In the genomic region with DNA sequence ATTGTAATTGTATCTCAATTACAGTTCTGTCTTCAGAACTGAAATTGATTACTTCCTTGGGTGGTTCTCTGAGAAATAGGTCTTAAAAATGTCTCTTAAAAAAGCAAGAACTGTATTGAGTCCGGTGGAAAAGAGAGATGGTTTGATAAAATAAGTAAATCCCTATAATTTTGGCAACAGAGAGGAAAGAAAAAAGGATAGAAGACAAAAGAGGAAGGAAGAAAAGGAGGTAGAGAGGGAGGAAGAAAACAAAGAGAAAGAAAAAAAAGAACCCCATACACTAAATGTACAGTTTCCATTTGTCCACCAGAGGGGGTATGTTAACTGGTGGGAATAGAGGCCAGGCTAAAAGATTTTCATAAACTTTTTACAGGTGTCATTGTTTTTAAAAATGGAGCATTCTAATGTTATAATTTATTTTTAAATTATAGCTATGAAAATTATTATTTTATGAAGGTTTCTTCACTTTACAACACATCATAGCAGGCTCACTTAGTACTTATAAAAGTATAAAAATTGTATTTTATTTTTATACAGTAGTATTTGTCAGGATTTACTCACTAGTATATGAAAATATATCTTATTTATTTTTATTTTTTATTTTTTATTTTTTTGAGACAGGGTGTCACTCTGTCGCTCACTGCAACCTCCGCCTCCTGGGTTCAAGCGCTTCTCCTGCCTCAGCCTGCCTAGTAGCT, we compare ENCODE assay signal across 8 cellular contexts. TPM values are rescaled to one million over a fixed set of nuclear protein-coding genes. Genes with fewer than 3 reads are reported as not detected.
A peak's percentile ranks its signal among the peaks of the same experiment; 100 is the strongest.
DNase-seq lines count a peak whose midpoint lies in the region; ATAC-seq and TF ChIP-seq lines count a peak whose summit lies in the region.

No MANE protein-coding gene starts in this region.

- H4K20me1 ChIP-seq in BLaER1: no peaks in the 10 kb centered on the region

- no peak overlapping the region for H3K9ac ChIP-seq in BLaER1

- no peak for TF ChIP-seq POLR2A in right lobe of liver (IDR thresholded peaks at IDR 0.05)

- H3K36me3 ChIP-seq in BLaER1 (no peaks in the 10 kb centered on the region), ascending aorta (no peaks in the 10 kb centered on the region), right lobe of liver (no peaks in the 10 kb centered on the region)

- H3K27ac ChIP-seq in BLaER1 (peak overlapping the region; percentile 23; the same call in 1 of the 2 replicates), ascending aorta (no peak overlapping the region), right lobe of liver (no peak overlapping the region)

- no peaks in the 10 kb centered on the region for H3K27me3 ChIP-seq in BLaER1
- no peaks in the 10 kb centered on the region for H3K27me3 ChIP-seq in ascending aorta
- no peaks in the 10 kb centered on the region for H3K27me3 ChIP-seq in right lobe of liver

- intact Hi-C loops in ascending aorta (cut with DNase I) (loop anchor here (1.0 to 10.0 kb wide), 3 partner anchors 68 to 376 kb away; no protein-coding TSS in a partner anchor), right lobe of liver (cut with DNase I) (no loop called here)

- DNase-seq in HCEC 1CT (peak; percentile 42), NCI-H510A treated with DMSO at 0.1 percent for 48 hours (lab: John Stamatoyannopoulos, UW) (peak; percentile 78), ascending aorta (ENCODE audit: low spot score in 2 of 2) (no peak), right lobe of liver (no peak), anterior cingulate cortex (lab: John Stamatoyannopoulos, UW) (no peak)

- H3K4me1 ChIP-seq in BLaER1 (peaks cover 39% of the 10 kb centered on the region), ascending aorta (no peaks in the 10 kb centered on the region), right lobe of liver (no peaks in the 10 kb centered on the region)

- H3K4me2 ChIP-seq in BLaER1: peak overlapping the region; percentile 48

- TF ChIP-seq CTCF in ascending aorta (IDR thresholded peaks at IDR 0.05): peak; percentile 31 to 77 (median 75)
- peak; percentile 59 to 85 (median 82) for TF ChIP-seq CTCF in right lobe of liver (IDR thresholded peaks at IDR 0.05)

- WGBS in right lobe of liver (ENCODE audit: insufficient coverage, low coverage, low lambda C conversion rate, missing lambda C conversion rate): 73% methylated on average over 4 of the region's 4 CpGs

- no peak for ATAC-seq in right lobe of liver
- no peak for ATAC-seq in GM21367 (IDR thresholded peaks at IDR 0.05; ENCODE audit: unreplicated experiment)
- no peak for ATAC-seq in HG03039 (IDR thresholded peaks at IDR 0.05; ENCODE audit: unreplicated experiment)

- no peak overlapping the region for H3K4me3 ChIP-seq in BLaER1
- no peak overlapping the region for H3K4me3 ChIP-seq in ascending aorta
- H3K4me3 ChIP-seq in right lobe of liver: no peak overlapping the region

- H3K9me3 ChIP-seq in BLaER1: no peaks in the 10 kb centered on the region
- H3K9me3 ChIP-seq in ascending aorta: no peaks in the 10 kb centered on the region
- no peaks in the 10 kb centered on the region for H3K9me3 ChIP-seq in right lobe of liver

RNA-seq across cellular contexts. Expression of a gene that starts 2.1 kb away (rescaled TPM):
- total RNA-seq in ascending aorta (not detected), right lobe of liver (1 to 10 TPM in 3 of 6 experiments, under 1 TPM in 3; 0.53 to 9.1 (median 1.1) TPM)

RNA-seq across cellular contexts. Expression of a gene that starts 4.7 kb away (rescaled TPM):
- total RNA-seq in ascending aorta (404 TPM), right lobe of liver (10 to 100 TPM; 13.7 to 22.2 (median 16.6) TPM)

Comparison
In these comparisons a context has a peak if more than half of its experiments do, and no peak if none do; other contexts are left out.
1. DNase-seq: peak in HCEC 1CT (single experiment) and NCI-H510A treated with DMSO at 0.1 percent for 48 hours (single experiment); none in ascending aorta (0 of 2), right lobe of liver (0 of 3) and anterior cingulate cortex (0 of 58).
2. RNA of a gene that starts 4.7 kb away (total RNA-seq): 404 TPM in ascending aorta (single experiment); 13.7 to 22.2 TPM in right lobe of liver; every median in the first group is over 10 times any median in the second.